Comparison of ENCODE assay signal across 1 cellular context in the genomic region with DNA sequence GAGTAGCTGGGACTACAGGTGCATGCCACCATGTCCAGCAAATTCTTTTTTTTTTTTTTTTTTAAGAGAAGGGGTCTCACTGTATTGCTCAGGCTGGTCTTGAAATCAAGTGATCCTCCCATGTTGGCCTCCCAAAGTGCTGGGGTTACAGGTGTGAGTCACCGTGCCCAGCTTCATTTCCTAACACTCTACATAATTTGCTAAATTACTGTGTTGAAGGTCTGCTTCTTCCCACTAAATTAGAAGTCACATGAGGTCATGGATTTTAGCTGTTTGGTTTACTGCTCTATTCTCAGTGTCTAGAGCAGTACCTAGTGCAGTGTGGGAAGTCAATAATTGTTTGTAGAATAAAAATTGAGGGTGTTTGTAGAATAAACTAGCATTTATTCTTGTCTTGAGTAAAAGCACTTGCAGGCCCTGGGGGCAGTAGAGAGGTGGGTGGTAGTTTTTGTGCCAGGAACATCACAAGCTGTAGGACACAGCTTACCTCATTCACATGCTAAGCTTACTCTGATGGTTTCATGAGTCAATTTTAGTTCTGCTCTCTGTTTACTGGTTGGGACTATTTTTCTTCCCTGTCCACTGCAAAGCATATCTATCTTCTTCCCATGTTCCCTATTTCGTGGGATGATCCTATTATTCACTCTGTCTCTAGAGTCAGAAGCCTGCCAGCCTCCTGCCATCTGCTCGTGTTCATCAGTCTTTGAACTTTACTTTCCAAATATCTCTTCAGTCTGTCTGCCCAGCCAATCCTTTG.
TF ChIP-seq lines count a peak whose summit lies in the region.

No MANE protein-coding gene starts in this region.

TF ChIP-seq in HEK293, 187 proteins besides CTCF, POLR2A, EP300 and RAD21 (continued from another document):
- no peak for TF ChIP-seq ZBTB1 (tag by site-specific recombination; IDR thresholded peaks at IDR 0.05)
- TF ChIP-seq ZNF561 (tag by site-specific recombination; IDR thresholded peaks at IDR 0.05; ENCODE audit: borderline replicate concordance) = no peak
- TF ChIP-seq ZNF544 (tag by site-specific recombination; IDR thresholded peaks at IDR 0.05) = no peak
- no peak for TF ChIP-seq ZNF830 (tag by site-specific recombination; IDR thresholded peaks at IDR 0.05; ENCODE audit: low read depth)
- no peak for TF ChIP-seq IKZF3 (tag by site-specific recombination; IDR thresholded peaks at IDR 0.05)
- TF ChIP-seq ZNF530 (tag by site-specific recombination; IDR thresholded peaks at IDR 0.05; ENCODE audit: low read depth) = no peak
- no peak for TF ChIP-seq ZNF701 (tag by site-specific recombination; IDR thresholded peaks at IDR 0.05)
